ENCODE assay signal across 1 cellular context in genomic region chr5:172860520-172861443, GRCh38.
TF ChIP-seq lines count a peak whose summit lies in the region.

No MANE protein-coding gene starts in this region.

TF ChIP-seq in H1, 55 proteins besides CTCF, POLR2A, EP300 and RAD21:
- TF ChIP-seq SUZ12 (IDR thresholded peaks at IDR 0.05; ENCODE audit: low read length) (no peak), RXRA (IDR thresholded peaks at IDR 0.05; ENCODE audit: insufficient read depth, low read depth, low read length) (no peak), SIX5 (IDR thresholded peaks at IDR 0.05; ENCODE audit: low read depth, low read length) (no peak), SAP30 (IDR thresholded peaks at IDR 0.05; ENCODE audit: insufficient read depth, insufficient replicate concordance, low read length) (no peak), RFX5 (IDR thresholded peaks at IDR 0.05; ENCODE audit: borderline replicate concordance, low read depth, low read length) (no peak), RBBP5 (IDR thresholded peaks at IDR 0.05; ENCODE audit: borderline replicate concordance, low read depth, low read length) (no peak), JUN (IDR thresholded peaks at IDR 0.05; ENCODE audit: low read depth, low read length) (no peak), SIN3A (conservative IDR thresholded peaks at IDR 0.05 in 1 of 2, IDR thresholded peaks at IDR 0.05 in 1 of 2; ENCODE audit: low read depth in 1 of 2, low read length in 2 of 2) (no peak), ZNF274 (IDR thresholded peaks at IDR 0.05; ENCODE audit: borderline replicate concordance, extremely low read depth, low read length) (no peak), SP1 (IDR thresholded peaks at IDR 0.05; ENCODE audit: low read depth, low read length) (no peak)
